In genomic region chr6:26026833-26027490, GRCh38 we compare ENCODE assay signal across 1 cellular context.
A peak's percentile ranks its signal among the peaks of the same experiment; 100 is the strongest.
TF ChIP-seq lines count a peak whose summit lies in the region.

No MANE protein-coding gene starts in this region.

TF ChIP-seq in HepG2, 621 proteins besides CTCF, POLR2A, EP300 and RAD21 (continued from another document and continues in another):
- TF ChIP-seq RXRB (CRISPR knock-in tag; IDR thresholded peaks at IDR 0.05; ENCODE audit: borderline replicate concordance) = peak; percentile 89
- TF ChIP-seq U2AF2 (IDR thresholded peaks at IDR 0.05; ENCODE audit: low read depth, low read length) = peak; percentile 75; the same call in 1 of the 2 replicates
- TF ChIP-seq ZSCAN25 (CRISPR knock-in tag; IDR thresholded peaks at IDR 0.05) = peak; percentile 68; the same call in 1 of the 2 replicates
- TF ChIP-seq GTF3A (CRISPR knock-in tag; conservative IDR thresholded peaks at IDR 0.05) = no peak
- no peak for TF ChIP-seq KMT2A (CRISPR knock-in tag; IDR thresholded peaks at IDR 0.05)
- TF ChIP-seq ZIK1 (CRISPR knock-in tag; IDR thresholded peaks at IDR 0.05; ENCODE audit: borderline replicate concordance, low read depth) = peak; percentile 87
- TF ChIP-seq ZMAT3 (CRISPR knock-in tag; conservative IDR thresholded peaks at IDR 0.05) = peak; percentile 97
- TF ChIP-seq U2AF1 (optimal IDR thresholded peaks at IDR 0.05; ENCODE audit: low read depth, low read length) = peak; percentile 99
- peak; percentile 85 for TF ChIP-seq ELF4 (CRISPR knock-in tag; IDR thresholded peaks at IDR 0.05; ENCODE audit: borderline replicate concordance)
- TF ChIP-seq REXO4 (CRISPR knock-in tag; IDR thresholded peaks at IDR 0.05; ENCODE audit: borderline replicate concordance) = peak; percentile 87; the same call in 1 of the 2 replicates
- no peak for TF ChIP-seq FOXJ3 (CRISPR knock-in tag; IDR thresholded peaks at IDR 0.05; ENCODE audit: borderline replicate concordance)
- TF ChIP-seq ZNF552 (CRISPR knock-in tag; IDR thresholded peaks at IDR 0.05; ENCODE audit: borderline replicate concordance) = peak; percentile 90
- TF ChIP-seq CEBPB (IDR thresholded peaks at IDR 0.05; ENCODE audit: borderline replicate concordance, low read depth, low read length) = no peak
- no peak; the same call in none of the 2 replicates for TF ChIP-seq STAT5B (CRISPR knock-in tag; IDR thresholded peaks at IDR 0.05)
- TF ChIP-seq GATAD1 (CRISPR knock-in tag; IDR thresholded peaks at IDR 0.05) = peak; percentile 80
- peak; percentile 89 for TF ChIP-seq RBM39 (IDR thresholded peaks at IDR 0.05; ENCODE audit: low read depth, low read length, poor library complexity, severe bottlenecking)
- TF ChIP-seq IRF2 (CRISPR knock-in tag; IDR thresholded peaks at IDR 0.05) = peak; percentile 98
- peak; percentile 100 for TF ChIP-seq SAP130 (CRISPR knock-in tag; IDR thresholded peaks at IDR 0.05; ENCODE audit: low read depth)
- 0 out of 2 replicates have a peak, but pooled peaks have one; percentile 80 for TF ChIP-seq DDIT3 (CRISPR knock-in tag; IDR thresholded peaks at IDR 0.05)
- TF ChIP-seq ZNF713 (CRISPR knock-in tag; IDR thresholded peaks at IDR 0.05) = no peak
- peak; percentile 98 for TF ChIP-seq HDAC1 (CRISPR knock-in tag; IDR thresholded peaks at IDR 0.05)
- TF ChIP-seq RFX5 (IDR thresholded peaks at IDR 0.05; ENCODE audit: low read depth, low read length) = no peak
- TF ChIP-seq MED1 (CRISPR knock-in tag; IDR thresholded peaks at IDR 0.05) = peak; percentile 98
- peak; percentile 74; the same call in 1 of the 2 replicates for TF ChIP-seq FOSL2 (CRISPR knock-in tag; IDR thresholded peaks at IDR 0.05)
- peak; percentile 95 for TF ChIP-seq MED13 (CRISPR knock-in tag; IDR thresholded peaks at IDR 0.05)
- peak; percentile 91 for TF ChIP-seq ZNF607 (CRISPR knock-in tag; IDR thresholded peaks at IDR 0.05; ENCODE audit: borderline replicate concordance)
- TF ChIP-seq DR1 (CRISPR knock-in tag; IDR thresholded peaks at IDR 0.05) = peak; percentile 55; the same call in 1 of the 2 replicates
- TF ChIP-seq ZNF782 (CRISPR knock-in tag; IDR thresholded peaks at IDR 0.05; ENCODE audit: borderline replicate concordance) = no peak
- TF ChIP-seq TCF7L2 (IDR thresholded peaks at IDR 0.05; ENCODE audit: low read depth, low read length) = no peak
- TF ChIP-seq ZNF879 (CRISPR knock-in tag; IDR thresholded peaks at IDR 0.05) = peak; percentile 96
- peak; percentile 60; the same call in 1 of the 2 replicates for TF ChIP-seq ZNF253 (CRISPR knock-in tag; IDR thresholded peaks at IDR 0.05; ENCODE audit: borderline replicate concordance)
- no peak for TF ChIP-seq ZFP36 (IDR thresholded peaks at IDR 0.05; ENCODE audit: borderline replicate concordance, low read depth, low read length, partially characterized antibody)
- peak; percentile 88 for TF ChIP-seq TBX2 (CRISPR knock-in tag; IDR thresholded peaks at IDR 0.05; ENCODE audit: borderline replicate concordance)
- no peak for TF ChIP-seq ISX (CRISPR knock-in tag; conservative IDR thresholded peaks at IDR 0.05)
- TF ChIP-seq ZNF124 (CRISPR knock-in tag; IDR thresholded peaks at IDR 0.05) = peak; percentile 93
- TF ChIP-seq NPAS2 (CRISPR knock-in tag; IDR thresholded peaks at IDR 0.05; ENCODE audit: borderline replicate concordance) = no peak
- TF ChIP-seq TOPORS (CRISPR knock-in tag; IDR thresholded peaks at IDR 0.05) = peak; percentile 97
- TF ChIP-seq, protein P1, sequence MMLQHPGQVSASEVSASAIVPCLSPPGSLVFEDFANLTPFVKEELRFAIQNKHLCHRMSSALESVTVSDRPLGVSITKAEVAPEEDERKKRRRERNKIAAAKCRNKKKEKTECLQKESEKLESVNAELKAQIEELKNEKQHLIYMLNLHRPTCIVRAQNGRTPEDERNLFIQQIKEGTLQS (CRISPR knock-in tag; IDR thresholded peaks at IDR 0.05) = peak; percentile 52; the same call in 1 of the 2 replicates
- no peak for TF ChIP-seq ZNF775 (CRISPR knock-in tag; IDR thresholded peaks at IDR 0.05; ENCODE audit: borderline replicate concordance)
- no peak for TF ChIP-seq ZNF326 (CRISPR knock-in tag; IDR thresholded peaks at IDR 0.05; ENCODE audit: borderline replicate concordance)
- peak; percentile 94 for TF ChIP-seq SP5 (CRISPR knock-in tag; IDR thresholded peaks at IDR 0.05; ENCODE audit: borderline replicate concordance, low read depth)
- TF ChIP-seq SALL2 (CRISPR knock-in tag; IDR thresholded peaks at IDR 0.05) = peak; percentile 38; the same call in 1 of the 2 replicates
- TF ChIP-seq ZNF496 (CRISPR knock-in tag; IDR thresholded peaks at IDR 0.05; ENCODE audit: insufficient replicate concordance) = no peak
- TF ChIP-seq ZNF484 (CRISPR knock-in tag; IDR thresholded peaks at IDR 0.05; ENCODE audit: borderline replicate concordance, low read depth) = 0 out of 2 replicates have a peak, but pooled peaks have one; percentile 65
- TF ChIP-seq SP140L (CRISPR knock-in tag; IDR thresholded peaks at IDR 0.05; ENCODE audit: borderline replicate concordance) = peak; percentile 57; the same call in 1 of the 2 replicates
- TF ChIP-seq SNAPC4 (CRISPR knock-in tag; IDR thresholded peaks at IDR 0.05) = peak; percentile 54
- 0 out of 2 replicates have a peak, but pooled peaks have one; percentile 16 for TF ChIP-seq ZNF234 (CRISPR knock-in tag; conservative IDR thresholded peaks at IDR 0.05)
- TF ChIP-seq MXD4 (CRISPR knock-in tag; IDR thresholded peaks at IDR 0.05) = peak; percentile 61; the same call in 1 of the 2 replicates
- TF ChIP-seq ZNF530 (CRISPR knock-in tag; IDR thresholded peaks at IDR 0.05; ENCODE audit: low read depth) = no peak
- TF ChIP-seq HBP1 (CRISPR knock-in tag; IDR thresholded peaks at IDR 0.05; ENCODE audit: low read depth) = peak; percentile 94
- no peak for TF ChIP-seq NFIB (CRISPR knock-in tag; IDR thresholded peaks at IDR 0.05; ENCODE audit: borderline replicate concordance)
- no peak for TF ChIP-seq MAZ (IDR thresholded peaks at IDR 0.05; ENCODE audit: borderline replicate concordance, low read depth, low read length)
- peak; percentile 85 for TF ChIP-seq MAZ (CRISPR knock-in tag; IDR thresholded peaks at IDR 0.05; ENCODE audit: low read depth)
- TF ChIP-seq GATAD2A (CRISPR knock-in tag; IDR thresholded peaks at IDR 0.05) = peak; percentile 84
- peak; percentile 57; the same call in 1 of the 2 replicates for TF ChIP-seq ZNF776 (CRISPR knock-in tag; IDR thresholded peaks at IDR 0.05)
- TF ChIP-seq, protein P2, sequence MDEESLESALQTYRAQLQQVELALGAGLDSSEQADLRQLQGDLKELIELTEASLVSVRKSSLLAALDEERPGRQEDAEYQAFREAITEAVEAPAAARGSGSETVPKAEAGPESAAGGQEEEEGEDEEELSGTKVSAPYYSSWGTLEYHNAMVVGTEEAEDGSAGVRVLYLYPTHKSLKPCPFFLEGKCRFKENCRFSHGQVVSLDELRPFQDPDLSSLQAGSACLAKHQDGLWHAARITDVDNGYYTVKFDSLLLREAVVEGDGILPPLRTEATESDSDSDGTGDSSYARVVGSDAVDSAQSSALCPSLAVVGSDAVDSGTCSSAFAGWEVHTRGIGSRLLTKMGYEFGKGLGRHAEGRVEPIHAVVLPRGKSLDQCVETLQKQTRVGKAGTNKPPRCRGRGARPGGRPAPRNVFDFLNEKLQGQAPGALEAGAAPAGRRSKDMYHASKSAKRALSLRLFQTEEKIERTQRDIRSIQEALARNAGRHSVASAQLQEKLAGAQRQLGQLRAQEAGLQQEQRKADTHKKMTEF (CRISPR knock-in tag; IDR thresholded peaks at IDR 0.05) = peak; percentile 86
- TF ChIP-seq FOXM1 (CRISPR knock-in tag; IDR thresholded peaks at IDR 0.05) = 0 out of 2 replicates have a peak, but pooled peaks have one; percentile 9
- TF ChIP-seq EHMT2 (IDR thresholded peaks at IDR 0.05; ENCODE audit: borderline replicate concordance, low read depth, low read length) = no peak
- TF ChIP-seq ZNF749 (CRISPR knock-in tag; IDR thresholded peaks at IDR 0.05; ENCODE audit: borderline replicate concordance) = peak; percentile 59; the same call in 1 of the 2 replicates
- TF ChIP-seq CENPX (CRISPR knock-in tag; IDR thresholded peaks at IDR 0.05) = no peak
- TF ChIP-seq MIER3 (CRISPR knock-in tag; IDR thresholded peaks at IDR 0.05; ENCODE audit: borderline replicate concordance) = peak; percentile 92; the same call in 1 of the 2 replicates
- TF ChIP-seq NCOR1 (IDR thresholded peaks at IDR 0.05; ENCODE audit: borderline replicate concordance, low read length) = no peak; the same call in 1 of the 2 replicates
- TF ChIP-seq ZSCAN21 (CRISPR knock-in tag; IDR thresholded peaks at IDR 0.05; ENCODE audit: borderline replicate concordance) = peak; percentile 88
- TF ChIP-seq, protein P3, sequence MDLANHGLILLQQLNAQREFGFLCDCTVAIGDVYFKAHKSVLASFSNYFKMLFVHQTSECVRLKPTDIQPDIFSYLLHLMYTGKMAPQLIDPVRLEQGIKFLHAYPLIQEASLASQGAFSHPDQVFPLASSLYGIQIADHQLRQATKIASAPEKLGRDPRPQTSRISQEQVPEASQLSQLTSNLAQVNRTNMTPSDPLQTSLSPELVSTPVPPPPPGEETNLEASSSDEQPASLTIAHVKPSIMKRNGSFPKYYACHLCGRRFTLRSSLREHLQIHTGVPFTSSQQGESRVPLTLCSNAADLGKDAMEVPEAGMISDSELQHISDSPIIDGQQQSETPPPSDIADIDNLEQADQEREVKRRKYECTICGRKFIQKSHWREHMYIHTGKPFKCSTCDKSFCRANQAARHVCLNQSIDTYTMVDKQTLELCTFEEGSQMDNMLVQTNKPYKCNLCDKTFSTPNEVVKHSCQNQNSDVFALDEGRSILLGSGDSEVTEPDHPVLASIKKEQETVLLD (CRISPR knock-in tag; IDR thresholded peaks at IDR 0.05; ENCODE audit: low read depth) = peak; percentile 68
- TF ChIP-seq ZNF331 (CRISPR knock-in tag; IDR thresholded peaks at IDR 0.05) = peak; percentile 67; the same call in 1 of the 2 replicates
- peak; percentile 74 for TF ChIP-seq FOXA3 (CRISPR knock-in tag; IDR thresholded peaks at IDR 0.05)
- TF ChIP-seq NRL (CRISPR knock-in tag; IDR thresholded peaks at IDR 0.05; ENCODE audit: borderline replicate concordance) = peak; percentile 90; the same call in 1 of the 2 replicates
- TF ChIP-seq ZSCAN22 (CRISPR knock-in tag; IDR thresholded peaks at IDR 0.05) = no peak
- TF ChIP-seq CREM (IDR thresholded peaks at IDR 0.05) = peak; percentile 77; the same call in 1 of the 2 replicates
- 0 out of 2 replicates have a peak, but pooled peaks have one; percentile 9 for TF ChIP-seq CREM (CRISPR knock-in tag; IDR thresholded peaks at IDR 0.05)
- TF ChIP-seq ZNF263 (CRISPR knock-in tag; IDR thresholded peaks at IDR 0.05) = peak; percentile 51; the same call in 1 of the 2 replicates
- TF ChIP-seq HNRNPUL1 (IDR thresholded peaks at IDR 0.05; ENCODE audit: low read depth, low read length) = no peak
- TF ChIP-seq KLF9 (CRISPR knock-in tag; IDR thresholded peaks at IDR 0.05; ENCODE audit: low read depth) = peak; percentile 95
- TF ChIP-seq ZNF780A (CRISPR knock-in tag; IDR thresholded peaks at IDR 0.05) = peak; percentile 85; the same call in 1 of the 2 replicates
- TF ChIP-seq ZNF121 (CRISPR knock-in tag; IDR thresholded peaks at IDR 0.05) = peak; percentile 77
- peak; percentile 79 for TF ChIP-seq ZNF652 (CRISPR knock-in tag; IDR thresholded peaks at IDR 0.05; ENCODE audit: borderline replicate concordance, low read depth)
- no peak for TF ChIP-seq FOSL1 (CRISPR knock-in tag; IDR thresholded peaks at IDR 0.05; ENCODE audit: borderline replicate concordance)
- TF ChIP-seq ATM (IDR thresholded peaks at IDR 0.05; ENCODE audit: borderline replicate concordance) = no peak
